ENCODE assay signal across 8 cellular contexts in the genomic region with DNA sequence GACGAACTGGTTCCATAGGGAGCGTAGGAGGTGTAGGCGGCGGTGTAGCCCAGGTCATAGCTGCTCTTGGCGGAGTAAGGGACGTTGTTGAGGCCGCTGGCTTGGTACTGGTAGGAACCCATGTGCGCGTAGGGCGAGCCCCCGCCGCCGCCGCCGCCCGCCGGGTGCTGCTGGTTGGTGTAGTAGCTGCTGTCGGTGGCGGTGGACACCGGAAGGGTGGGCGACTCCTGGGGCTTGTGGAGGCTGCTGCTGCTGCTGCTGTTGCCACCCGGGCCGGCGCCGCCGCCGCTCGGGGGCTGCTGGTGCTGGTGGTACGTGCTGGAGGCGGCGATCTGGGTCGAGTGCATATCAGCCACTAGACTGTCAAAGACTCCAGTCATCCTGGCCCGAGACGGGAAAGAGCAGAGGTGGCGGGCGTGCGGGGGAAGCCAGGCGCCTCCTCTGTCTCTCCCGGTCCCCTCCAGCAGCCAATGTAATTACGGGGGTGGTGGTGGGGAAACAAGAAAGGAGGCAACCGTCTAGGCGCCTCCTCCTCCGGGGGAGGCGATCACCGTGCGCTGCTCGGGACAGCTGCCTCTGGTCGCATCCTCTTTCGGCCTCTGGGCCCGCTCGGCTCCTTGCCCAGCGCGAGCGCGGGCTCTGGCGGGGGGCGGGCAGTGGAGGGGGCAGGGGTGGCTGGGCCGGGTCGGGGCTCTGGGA. TPM values are rescaled to one million over a fixed set of nuclear protein-coding genes. Genes with fewer than 3 reads are reported as not detected.
DNase-seq lines count a peak whose midpoint lies in the region; ATAC-seq and TF ChIP-seq lines count a peak whose summit lies in the region.

No MANE protein-coding gene starts in this region.

- DNase-seq in AG04449 (ENCODE audit: low read depth, low spot score) = no peak
- peak; percentile 81 for DNase-seq in NCI-H1436 treated with DMSO at 0.1 percent for 48 hours (lab: John Stamatoyannopoulos, UW)
- peak in 1 of 2 donors; percentile 44 for DNase-seq in activated T-cell treated with anti-CD3 and anti-CD28 coated beads, Interleukin-2, amount 50 U/mL, for 72 hours
- peak; percentile 46 for DNase-seq in glutamatergic neuron
- DNase-seq in retinal pigment epithelial cell (ENCODE audit: low read depth) = no peak
- DNase-seq in NK-92 treated with Interleukin-12 subunit alpha and Interleukin-12 subunit beta, amount 100 ng/mL, for 24 hours (lab: John Stamatoyannopoulos, UW) = no peak

- no peaks in the 10 kb centered on the region for H3K9me3 Mint-ChIP-seq in activated T-cell treated with anti-CD3 and anti-CD28 coated beads, Interleukin-2, amount 50 U/mL, for 72 hours
- H3K9me3 Mint-ChIP-seq in glutamatergic neuron (ENCODE audit: unreplicated experiment) = peaks cover 14% of the 10 kb centered on the region

- H3K27me3 Mint-ChIP-seq in activated T-cell treated with anti-CD3 and anti-CD28 coated beads, Interleukin-2, amount 50 U/mL, for 72 hours (ENCODE audit: low read depth) = peaks cover 78% of the 10 kb centered on the region
- peaks cover 30% of the 10 kb centered on the region for H3K27me3 Mint-ChIP-seq in glutamatergic neuron (ENCODE audit: unreplicated experiment)

- peak; percentile 17 for ATAC-seq in HG02610 (IDR thresholded peaks at IDR 0.05; ENCODE audit: unreplicated experiment)
- ATAC-seq in activated T-cell treated with anti-CD3 and anti-CD28 coated beads, Interleukin-2, amount 50 U/mL, for 72 hours (replicated peaks in 1 of 2) = peak; percentile 23 to 35

- H3K4me1 Mint-ChIP-seq in activated T-cell treated with anti-CD3 and anti-CD28 coated beads, Interleukin-2, amount 50 U/mL, for 72 hours (ENCODE audit: low read depth) = peaks cover 67% of the 10 kb centered on the region
- peaks cover 18% of the 10 kb centered on the region for H3K4me1 Mint-ChIP-seq in glutamatergic neuron (ENCODE audit: low read depth, unreplicated experiment)

- peak overlapping the region; percentile 85 to 90 for H3K4me3 Mint-ChIP-seq in activated T-cell treated with anti-CD3 and anti-CD28 coated beads, Interleukin-2, amount 50 U/mL, for 72 hours
- peak overlapping the region; percentile 92 for H3K4me3 Mint-ChIP-seq in glutamatergic neuron (ENCODE audit: unreplicated experiment)

- peak overlapping the region; percentile 2 for H3K27ac Mint-ChIP-seq in activated T-cell treated with anti-CD3 and anti-CD28 coated beads, Interleukin-2, amount 50 U/mL, for 72 hours
- no peak overlapping the region for H3K27ac Mint-ChIP-seq in glutamatergic neuron (ENCODE audit: unreplicated experiment)

- POLR2A ChIA-PET in AG04449 (lab: Yijun Ruan, JAX) = interaction anchor here (0.7 to 5.0 kb wide), 5 partner anchors 11 to 208 kb away, joined by 3 to 76 read pairs (median 4); a partner anchor contains a TSS

- peaks cover 2 to 5% of the 10 kb centered on the region in 2 donors for H3K36me3 Mint-ChIP-seq in activated T-cell treated with anti-CD3 and anti-CD28 coated beads, Interleukin-2, amount 50 U/mL, for 72 hours (ENCODE audit: insufficient read depth in 2 of 2)
- no peaks in the 10 kb centered on the region for H3K36me3 Mint-ChIP-seq in glutamatergic neuron (ENCODE audit: unreplicated experiment)

- CTCF ChIA-PET in AG04449 (lab: Yijun Ruan, JAX) = interaction anchor here (0.6 to 18.1 kb wide), 18 partner anchors 9 to 400 kb away, joined by 3 to 355 read pairs (median 4); no protein-coding TSS in a partner anchor

- H3K4me3 ChIP-seq in AG04449 (ENCODE audit: low read depth, low read length) = peak overlapping the region; percentile 81
- H3K4me3 ChIP-seq in GM08714 (ENCODE audit: low read length) = peak overlapping the region; percentile 56
- peak overlapping the region; percentile 45 for H3K4me3 ChIP-seq in retinal pigment epithelial cell (ENCODE audit: low read length)

- TF ChIP-seq CTCF in AG04449 (IDR thresholded peaks at IDR 0.05; ENCODE audit: insufficient read depth, low read length, missing control alignments) (no peak), glutamatergic neuron (IDR thresholded peaks at IDR 0.05; ENCODE audit: partially characterized antibody, unreplicated experiment) (no peak), retinal pigment epithelial cell (conservative IDR thresholded peaks at IDR 0.05; ENCODE audit: low read depth, low read length) (no peak)

RNA-seq across cellular contexts. Expression of a gene that starts 0.4 kb away (rescaled TPM):
- total RNA-seq in activated T-cell treated with anti-CD3 and anti-CD28 coated beads, Interleukin-2, amount 50 U/mL, for 72 hours = under 1 TPM; 0.23 to 0.24 TPM
- 1.4 TPM for total RNA-seq in glutamatergic neuron (ENCODE audit: unreplicated experiment)

RNA-seq across cellular contexts. Expression of a gene that starts 17.0 kb away (rescaled TPM):
- total RNA-seq in activated T-cell treated with anti-CD3 and anti-CD28 coated beads, Interleukin-2, amount 50 U/mL, for 72 hours = under 1 TPM in 1 of 2 donors, not detected in 1; 0.24 TPM
- 0.61 TPM for total RNA-seq in glutamatergic neuron (ENCODE audit: unreplicated experiment)

Comparison
In these comparisons a context has a peak if more than half of its experiments do, and no peak if none do; other contexts are left out.
1. DNase-seq: peak in NCI-H1436 treated with DMSO at 0.1 percent for 48 hours (single experiment) and glutamatergic neuron (single experiment); none in AG04449 (single experiment), retinal pigment epithelial cell (single experiment) and NK-92 treated with Interleukin-12 subunit alpha and Interleukin-12 subunit beta, amount 100 ng/mL, for 24 hours (single experiment).
2. Peak in every context shown above with its lines, with median percentiles within 50 percentile points of each other: H3K4me3 ChIP-seq.